ENCODE assay signal across 1 cellular context in genomic region chr4:110197421-110198398, GRCh38.
TF ChIP-seq lines count a peak whose summit lies in the region.

No MANE protein-coding gene starts in this region.

TF ChIP-seq in HepG2, 621 proteins besides CTCF, POLR2A, EP300 and RAD21 (continued from another document and continues in another):
- TF ChIP-seq, protein P1, sequence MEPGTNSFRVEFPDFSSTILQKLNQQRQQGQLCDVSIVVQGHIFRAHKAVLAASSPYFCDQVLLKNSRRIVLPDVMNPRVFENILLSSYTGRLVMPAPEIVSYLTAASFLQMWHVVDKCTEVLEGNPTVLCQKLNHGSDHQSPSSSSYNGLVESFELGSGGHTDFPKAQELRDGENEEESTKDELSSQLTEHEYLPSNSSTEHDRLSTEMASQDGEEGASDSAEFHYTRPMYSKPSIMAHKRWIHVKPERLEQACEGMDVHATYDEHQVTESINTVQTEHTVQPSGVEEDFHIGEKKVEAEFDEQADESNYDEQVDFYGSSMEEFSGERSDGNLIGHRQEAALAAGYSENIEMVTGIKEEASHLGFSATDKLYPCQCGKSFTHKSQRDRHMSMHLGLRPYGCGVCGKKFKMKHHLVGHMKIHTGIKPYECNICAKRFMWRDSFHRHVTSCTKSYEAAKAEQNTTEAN (CRISPR knock-in tag; conservative IDR thresholded peaks at IDR 0.05) = no peak
- TF ChIP-seq ZFP91 (CRISPR knock-in tag; IDR thresholded peaks at IDR 0.05; ENCODE audit: borderline replicate concordance) (no peak; the same call in 1 of the 2 replicates), ZNF224 (CRISPR knock-in tag; IDR thresholded peaks at IDR 0.05) (no peak), ZBTB7A (CRISPR knock-in tag; IDR thresholded peaks at IDR 0.05) (no peak), ZNF652 (CRISPR knock-in tag; IDR thresholded peaks at IDR 0.05; ENCODE audit: borderline replicate concordance, low read depth) (peak; percentile 93), ZNF501 (CRISPR knock-in tag; IDR thresholded peaks at IDR 0.05) (0 out of 2 replicates have a peak, but pooled peaks have one; percentile 6), DR1 (CRISPR knock-in tag; IDR thresholded peaks at IDR 0.05) (no peak), IRF2 (CRISPR knock-in tag; IDR thresholded peaks at IDR 0.05) (0 out of 2 replicates have a peak, but pooled peaks have one; percentile 10), RBM22 (optimal IDR thresholded peaks at IDR 0.05; ENCODE audit: low read length) (no peak), ZC3H13 (CRISPR knock-in tag; IDR thresholded peaks at IDR 0.05) (peak; percentile 0; the same call in 1 of the 2 replicates), PRMT3 (CRISPR knock-in tag; IDR thresholded peaks at IDR 0.05; ENCODE audit: borderline replicate concordance, low read depth) (no peak), XRCC5 (optimal IDR thresholded peaks at IDR 0.05; ENCODE audit: low read length) (no peak), ZNF607 (CRISPR knock-in tag; IDR thresholded peaks at IDR 0.05; ENCODE audit: borderline replicate concordance) (no peak), REL (CRISPR knock-in tag; conservative IDR thresholded peaks at IDR 0.05) (0 out of 2 replicates have a peak, but pooled peaks have one; percentile 21), ISL2 (CRISPR knock-in tag; IDR thresholded peaks at IDR 0.05) (no peak), MYC (CRISPR knock-in tag; IDR thresholded peaks at IDR 0.05; ENCODE audit: borderline replicate concordance) (peak; percentile 25; the same call in 1 of the 2 replicates), MTA3 (CRISPR knock-in tag; IDR thresholded peaks at IDR 0.05) (no peak), HOXA7 (CRISPR knock-in tag; IDR thresholded peaks at IDR 0.05) (0 out of 2 replicates have a peak, but pooled peaks have one; percentile 4), SRSF1 (optimal IDR thresholded peaks at IDR 0.05; ENCODE audit: low read depth, low read length) (no peak), MAFF (IDR thresholded peaks at IDR 0.05; ENCODE audit: low read depth, low read length) (no peak), GFI1 (CRISPR knock-in tag; IDR thresholded peaks at IDR 0.05; ENCODE audit: borderline replicate concordance) (0 out of 2 replicates have a peak, but pooled peaks have one; percentile 11), CSRNP1 (CRISPR knock-in tag; IDR thresholded peaks at IDR 0.05) (0 out of 2 replicates have a peak, but pooled peaks have one; percentile 39), TEAD3 (CRISPR knock-in tag; optimal IDR thresholded peaks at IDR 0.05; ENCODE audit: borderline replicate concordance) (no peak), PAXIP1 (CRISPR knock-in tag; conservative IDR thresholded peaks at IDR 0.05) (no peak), TARDBP (CRISPR knock-in tag; IDR thresholded peaks at IDR 0.05) (0 out of 2 replicates have a peak, but pooled peaks have one; percentile 4), HDAC1 (CRISPR knock-in tag; IDR thresholded peaks at IDR 0.05) (peak; percentile 53; the same call in 1 of the 2 replicates), ZNF772 (CRISPR knock-in tag; IDR thresholded peaks at IDR 0.05) (no peak; the same call in 1 of the 2 replicates), SALL2 (CRISPR knock-in tag; IDR thresholded peaks at IDR 0.05) (no peak), MIER3 (CRISPR knock-in tag; IDR thresholded peaks at IDR 0.05; ENCODE audit: borderline replicate concordance) (no peak), ZNF790 (CRISPR knock-in tag; IDR thresholded peaks at IDR 0.05; ENCODE audit: borderline replicate concordance) (0 out of 2 replicates have a peak, but pooled peaks have one; percentile 18), YEATS4 (CRISPR knock-in tag; IDR thresholded peaks at IDR 0.05; ENCODE audit: borderline replicate concordance) (no peak; the same call in 1 of the 2 replicates), HMG20B (CRISPR knock-in tag; conservative IDR thresholded peaks at IDR 0.05) (no peak), DMAP1 (CRISPR knock-in tag; IDR thresholded peaks at IDR 0.05) (0 out of 2 replicates have a peak, but pooled peaks have one; percentile 9), SAP130 (CRISPR knock-in tag; IDR thresholded peaks at IDR 0.05; ENCODE audit: low read depth) (peak; percentile 14; the same call in 1 of the 2 replicates), ZNF615 (CRISPR knock-in tag; IDR thresholded peaks at IDR 0.05; ENCODE audit: borderline replicate concordance) (no peak), MBNL3 (CRISPR knock-in tag; conservative IDR thresholded peaks at IDR 0.05) (no peak), EEA1 (CRISPR knock-in tag; IDR thresholded peaks at IDR 0.05; ENCODE audit: borderline replicate concordance) (no peak), ZNF619 (CRISPR knock-in tag; IDR thresholded peaks at IDR 0.05) (no peak), ZNF558 (CRISPR knock-in tag; IDR thresholded peaks at IDR 0.05; ENCODE audit: borderline replicate concordance) (peak; percentile 43; the same call in 1 of the 2 replicates), MIER2 (CRISPR knock-in tag; IDR thresholded peaks at IDR 0.05) (no peak), GABPA (IDR thresholded peaks at IDR 0.05; ENCODE audit: low read depth, low read length) (no peak), GABPA (CRISPR knock-in tag; IDR thresholded peaks at IDR 0.05; ENCODE audit: low read depth) (no peak)
- TF ChIP-seq, protein P2, sequence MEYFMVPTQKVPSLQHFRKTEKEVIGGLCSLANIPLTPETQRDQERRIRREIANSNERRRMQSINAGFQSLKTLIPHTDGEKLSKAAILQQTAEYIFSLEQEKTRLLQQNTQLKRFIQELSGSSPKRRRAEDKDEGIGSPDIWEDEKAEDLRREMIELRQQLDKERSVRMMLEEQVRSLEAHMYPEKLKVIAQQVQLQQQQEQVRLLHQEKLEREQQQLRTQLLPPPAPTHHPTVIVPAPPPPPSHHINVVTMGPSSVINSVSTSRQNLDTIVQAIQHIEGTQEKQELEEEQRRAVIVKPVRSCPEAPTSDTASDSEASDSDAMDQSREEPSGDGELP (IDR thresholded peaks at IDR 0.05; ENCODE audit: borderline replicate concordance, low read depth) = peak; percentile 53; the same call in 1 of the 2 replicates
- TF ChIP-seq, protein P3, sequence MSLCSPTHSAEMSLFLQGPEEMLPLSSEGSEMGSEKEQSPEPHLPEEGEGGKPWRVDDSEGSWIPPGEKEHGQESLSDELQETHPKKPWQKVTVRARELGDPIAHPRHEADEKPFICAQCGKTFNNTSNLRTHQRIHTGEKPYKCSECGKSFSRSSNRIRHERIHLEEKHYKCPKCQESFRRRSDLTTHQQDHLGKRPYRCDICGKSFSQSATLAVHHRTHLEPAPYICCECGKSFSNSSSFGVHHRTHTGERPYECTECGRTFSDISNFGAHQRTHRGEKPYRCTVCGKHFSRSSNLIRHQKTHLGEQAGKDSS (CRISPR knock-in tag; IDR thresholded peaks at IDR 0.05; ENCODE audit: borderline replicate concordance, low read depth) = no peak
- TF ChIP-seq, protein P4, sequence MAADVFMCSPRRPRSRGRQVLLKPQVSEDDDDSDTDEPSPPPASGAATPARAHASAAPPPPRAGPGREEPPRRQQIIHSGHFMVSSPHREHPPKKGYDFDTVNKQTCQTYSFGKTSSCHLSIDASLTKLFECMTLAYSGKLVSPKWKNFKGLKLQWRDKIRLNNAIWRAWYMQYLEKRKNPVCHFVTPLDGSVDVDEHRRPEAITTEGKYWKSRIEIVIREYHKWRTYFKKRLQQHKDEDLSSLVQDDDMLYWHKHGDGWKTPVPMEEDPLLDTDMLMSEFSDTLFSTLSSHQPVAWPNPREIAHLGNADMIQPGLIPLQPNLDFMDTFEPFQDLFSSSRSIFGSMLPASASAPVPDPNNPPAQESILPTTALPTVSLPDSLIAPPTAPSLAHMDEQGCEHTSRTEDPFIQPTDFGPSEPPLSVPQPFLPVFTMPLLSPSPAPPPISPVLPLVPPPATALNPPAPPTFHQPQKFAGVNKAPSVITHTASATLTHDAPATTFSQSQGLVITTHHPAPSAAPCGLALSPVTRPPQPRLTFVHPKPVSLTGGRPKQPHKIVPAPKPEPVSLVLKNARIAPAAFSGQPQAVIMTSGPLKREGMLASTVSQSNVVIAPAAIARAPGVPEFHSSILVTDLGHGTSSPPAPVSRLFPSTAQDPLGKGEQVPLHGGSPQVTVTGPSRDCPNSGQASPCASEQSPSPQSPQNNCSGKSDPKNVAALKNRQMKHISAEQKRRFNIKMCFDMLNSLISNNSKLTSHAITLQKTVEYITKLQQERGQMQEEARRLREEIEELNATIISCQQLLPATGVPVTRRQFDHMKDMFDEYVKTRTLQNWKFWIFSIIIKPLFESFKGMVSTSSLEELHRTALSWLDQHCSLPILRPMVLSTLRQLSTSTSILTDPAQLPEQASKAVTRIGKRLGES (CRISPR knock-in tag; IDR thresholded peaks at IDR 0.05; ENCODE audit: borderline replicate concordance) = no peak
- TF ChIP-seq, protein P5, sequence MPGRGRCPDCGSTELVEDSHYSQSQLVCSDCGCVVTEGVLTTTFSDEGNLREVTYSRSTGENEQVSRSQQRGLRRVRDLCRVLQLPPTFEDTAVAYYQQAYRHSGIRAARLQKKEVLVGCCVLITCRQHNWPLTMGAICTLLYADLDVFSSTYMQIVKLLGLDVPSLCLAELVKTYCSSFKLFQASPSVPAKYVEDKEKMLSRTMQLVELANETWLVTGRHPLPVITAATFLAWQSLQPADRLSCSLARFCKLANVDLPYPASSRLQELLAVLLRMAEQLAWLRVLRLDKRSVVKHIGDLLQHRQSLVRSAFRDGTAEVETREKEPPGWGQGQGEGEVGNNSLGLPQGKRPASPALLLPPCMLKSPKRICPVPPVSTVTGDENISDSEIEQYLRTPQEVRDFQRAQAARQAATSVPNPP (CRISPR knock-in tag; IDR thresholded peaks at IDR 0.05) = no peak
- TF ChIP-seq, protein P6, sequence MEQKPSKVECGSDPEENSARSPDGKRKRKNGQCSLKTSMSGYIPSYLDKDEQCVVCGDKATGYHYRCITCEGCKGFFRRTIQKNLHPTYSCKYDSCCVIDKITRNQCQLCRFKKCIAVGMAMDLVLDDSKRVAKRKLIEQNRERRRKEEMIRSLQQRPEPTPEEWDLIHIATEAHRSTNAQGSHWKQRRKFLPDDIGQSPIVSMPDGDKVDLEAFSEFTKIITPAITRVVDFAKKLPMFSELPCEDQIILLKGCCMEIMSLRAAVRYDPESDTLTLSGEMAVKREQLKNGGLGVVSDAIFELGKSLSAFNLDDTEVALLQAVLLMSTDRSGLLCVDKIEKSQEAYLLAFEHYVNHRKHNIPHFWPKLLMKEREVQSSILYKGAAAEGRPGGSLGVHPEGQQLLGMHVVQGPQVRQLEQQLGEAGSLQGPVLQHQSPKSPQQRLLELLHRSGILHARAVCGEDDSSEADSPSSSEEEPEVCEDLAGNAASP (CRISPR knock-in tag; IDR thresholded peaks at IDR 0.05; ENCODE audit: borderline replicate concordance) = no peak
- TF ChIP-seq, protein P7, sequence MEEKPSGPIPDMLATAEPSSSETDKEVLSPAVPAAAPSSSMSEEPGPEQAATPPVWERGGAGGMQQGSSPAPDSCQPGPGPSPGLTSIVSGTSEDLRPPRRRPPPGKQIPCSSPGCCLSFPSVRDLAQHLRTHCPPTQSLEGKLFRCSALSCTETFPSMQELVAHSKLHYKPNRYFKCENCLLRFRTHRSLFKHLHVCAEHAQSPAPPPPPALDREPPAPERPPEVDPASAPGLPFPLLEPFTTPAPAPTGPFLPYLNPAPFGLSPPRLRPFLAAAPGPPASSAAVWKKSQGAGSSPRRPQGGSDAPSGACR (CRISPR knock-in tag; IDR thresholded peaks at IDR 0.05) = 0 out of 2 replicates have a peak, but pooled peaks have one; percentile 60
- TF ChIP-seq, protein P8, sequence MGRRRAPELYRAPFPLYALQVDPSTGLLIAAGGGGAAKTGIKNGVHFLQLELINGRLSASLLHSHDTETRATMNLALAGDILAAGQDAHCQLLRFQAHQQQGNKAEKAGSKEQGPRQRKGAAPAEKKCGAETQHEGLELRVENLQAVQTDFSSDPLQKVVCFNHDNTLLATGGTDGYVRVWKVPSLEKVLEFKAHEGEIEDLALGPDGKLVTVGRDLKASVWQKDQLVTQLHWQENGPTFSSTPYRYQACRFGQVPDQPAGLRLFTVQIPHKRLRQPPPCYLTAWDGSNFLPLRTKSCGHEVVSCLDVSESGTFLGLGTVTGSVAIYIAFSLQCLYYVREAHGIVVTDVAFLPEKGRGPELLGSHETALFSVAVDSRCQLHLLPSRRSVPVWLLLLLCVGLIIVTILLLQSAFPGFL (CRISPR knock-in tag; IDR thresholded peaks at IDR 0.05) = no peak
